ENCODE assay signal across 22 cellular contexts in genomic region chr6:38146658-38147027, GRCh38.
DNase-seq lines count a peak whose midpoint lies in the region; ATAC-seq, FAIRE-seq and TF ChIP-seq lines count a peak whose summit lies in the region.
"Had no signal": no experiment of that assay in that cellular context is flagged by ENCODE, and none has a peak within 500 bp of the region (broad histone marks: within the 10 kb centered on the region; RNA-seq: fewer than 3 reads in every experiment).

No MANE protein-coding gene starts in this region.

- ATAC-seq in natural killer cell (no peak), IMR-90 (ENCODE audit: low read depth) (peak; percentile 12; the same call in 1 of the 2 replicates), K562 (no peak), GM23338 (no peak)
- no peak for ATAC-seq in natural killer cell treated with Interleukin-12 subunit alpha and Interleukin-12 subunit beta and Interleukin-15 and Interleukin-18, amount 100 ng/mL, for 72 hours
- ATAC-seq: HCT116 had no signal

- H3K9me3 Mint-ChIP-seq in natural killer cell: no peaks in the 10 kb centered on the region
- H3K9me3 Mint-ChIP-seq in natural killer cell treated with Interleukin-12 subunit alpha and Interleukin-12 subunit beta and Interleukin-15 and Interleukin-18, amount 100 ng/mL, for 72 hours: no peaks in the 10 kb centered on the region
- no peaks in the 10 kb centered on the region for H3K9me3 Mint-ChIP-seq in GM23338
- H3K9me3 Mint-ChIP-seq: CD4-positive, CD25-positive, alpha-beta regulatory T cell; CD8-positive, alpha-beta memory T cell; H9 had no signal

- no peak for TF ChIP-seq EP300 in K562 (IDR thresholded peaks at IDR 0.05; ENCODE audit: low read length)

- H3K4me3 Mint-ChIP-seq in natural killer cell: no peak overlapping the region
- H3K4me3 Mint-ChIP-seq in natural killer cell treated with Interleukin-12 subunit alpha and Interleukin-12 subunit beta and Interleukin-15 and Interleukin-18, amount 100 ng/mL, for 72 hours: no peak overlapping the region
- H3K4me3 Mint-ChIP-seq in GM23338: no peak overlapping the region
- H3K4me3 Mint-ChIP-seq: B cell; CD4-positive, CD25-positive, alpha-beta regulatory T cell; CD8-positive, alpha-beta memory T cell; H9 had no signal

- H3K9ac ChIP-seq in IMR-90 (ENCODE audit: low read depth, low read length) (no peak overlapping the region), K562 (ENCODE audit: insufficient read depth in 1 of 2, low read depth in 2 of 2, low read length in 2 of 2) (no peak overlapping the region)
- H3K9ac ChIP-seq: BLaER1 had no signal

- no peak overlapping the region for H2BK15ac ChIP-seq in IMR-90 (ENCODE audit: low read depth, low read length)

- no peaks in the 10 kb centered on the region for H3K9me2 ChIP-seq in GM23338 (ENCODE audit: insufficient read depth)

- dilution Hi-C loops in IMR-90 (cut with HindIII; ENCODE audit: low sequenced_read_pairs, unreplicated experiment): no loop called here

- no peak for DNase-seq in natural killer cell
- no peak for DNase-seq in natural killer cell treated with Interleukin-12 subunit alpha and Interleukin-12 subunit beta and Interleukin-15 and Interleukin-18, amount 100 ng/mL, for 72 hours (ENCODE audit: low spot score)
- peak; percentile 21 for DNase-seq in IMR-90
- DNase-seq in K562 (ENCODE audit: extremely low read depth in 1 of 4, low spot score in 3 of 4): no peak
- no peak for DNase-seq in activated CD4-positive, CD25-positive, alpha-beta regulatory T cell (lab: John Stamatoyannopoulos, UW)
- no peak for DNase-seq in GDM1 (lab: John Stamatoyannopoulos, UW)
- no peak for DNase-seq in GM23338 (ENCODE audit: low spot score)
- DNase-seq: CD4-positive, CD25-positive, alpha-beta regulatory T cell; CD8-positive, alpha-beta memory T cell; DMS 273 treated with DMSO at 0.1 percent for 48 hours; DMS79; EL; GF-D8; H9 had no signal

- no peak overlapping the region for H2BK20ac ChIP-seq in IMR-90 (ENCODE audit: low read depth, low read length)

- no peak overlapping the region for H2BK5ac ChIP-seq in IMR-90 (ENCODE audit: low read depth, low read length, poor library complexity, severe bottlenecking)

- in situ Hi-C loops in IMR-90 (cut with MboI; ENCODE audit: low sequenced_read_pairs): no loop called here
- in situ Hi-C loops in K562 (cut with MboI): no loop called here

- H3K4me1 Mint-ChIP-seq in natural killer cell: peaks cover 53 to 67% of the 10 kb centered on the region in 2 donors
- H3K4me1 Mint-ChIP-seq in natural killer cell treated with Interleukin-12 subunit alpha and Interleukin-12 subunit beta and Interleukin-15 and Interleukin-18, amount 100 ng/mL, for 72 hours (ENCODE audit: low read depth in 2 of 2): peaks cover 32 to 40% of the 10 kb centered on the region in 2 donors
- H3K4me1 Mint-ChIP-seq in GM23338: peaks cover 65% of the 10 kb centered on the region
- H3K4me1 Mint-ChIP-seq: B cell had no signal

- no peak overlapping the region for H3K4me2 ChIP-seq in IMR-90 (ENCODE audit: low read depth, low read length)
- H3K4me2 ChIP-seq in K562 (ENCODE audit: insufficient read depth, low read length): no peak overlapping the region
- no peak overlapping the region for H3K4me2 ChIP-seq in GM23338
- H3K4me2 ChIP-seq: BLaER1 had no signal

- H4K8ac ChIP-seq in IMR-90 (ENCODE audit: low read depth in 2 of 2, low read length in 2 of 2): no peak overlapping the region

- TF ChIP-seq RAD21 in IMR-90 (IDR thresholded peaks at IDR 0.05; ENCODE audit: low read length) (no peak), K562 (CRISPR knock-in tag; conservative IDR thresholded peaks at IDR 0.05 in 1 of 2, IDR thresholded peaks at IDR 0.05 in 1 of 2) (no peak)

- H3K9me3 ChIP-seq in IMR-90 (ENCODE audit: control insufficient read depth, insufficient read depth, low read length): no peaks in the 10 kb centered on the region
- H3K9me3 ChIP-seq in K562 (replicated peaks; ENCODE audit: control insufficient read depth, insufficient read depth, low read depth, low read length): no peaks in the 10 kb centered on the region
- H3K9me3 ChIP-seq: BLaER1 had no signal

- no peak for FAIRE-seq in K562 (lab: Jason Lieb, UNC)
- FAIRE-seq: D721Med, GM12891, GM18507, H1 had no signal

- no peak overlapping the region for H2AFZ ChIP-seq in IMR-90 (replicated peaks; ENCODE audit: low read length, poor library complexity)
- H2AFZ ChIP-seq in K562 (ENCODE audit: low read depth, low read length): no peak overlapping the region
- H2AFZ ChIP-seq in GM23338: no peak overlapping the region

- H3K23ac ChIP-seq in IMR-90 (ENCODE audit: low read depth, low read length): no peak overlapping the region

- H3K56ac ChIP-seq in IMR-90 (ENCODE audit: extremely low read depth, insufficient read depth, low read length): no peak overlapping the region

- no peak overlapping the region for H3K4ac ChIP-seq in IMR-90 (ENCODE audit: low read depth, low read length)

- POLR2A ChIA-PET in IMR-90 (lab: Charles Lee; ENCODE audit: unreplicated experiment) (no interaction called here), K562 (lab: Yijun Ruan, JAX) (no interaction called here)

- H3K4me1 ChIP-seq in IMR-90 (ENCODE audit: control insufficient read depth, insufficient read depth, low read length): peaks cover 17% of the 10 kb centered on the region; the same call in 1 of the 2 replicates
- no peaks in the 10 kb centered on the region for H3K4me1 ChIP-seq in K562 (replicated peaks in 1 of 2; ENCODE audit: control insufficient read depth in 2 of 2, insufficient read depth in 2 of 2, low read length in 2 of 2)
- peaks cover 26% of the 10 kb centered on the region for H3K4me1 ChIP-seq in GM23338 (ENCODE audit: insufficient read depth)

- TF ChIP-seq CTCF in natural killer cell (IDR thresholded peaks at IDR 0.05): no peak
- no peak for TF ChIP-seq CTCF in IMR-90 (conservative IDR thresholded peaks at IDR 0.05; ENCODE audit: low read depth, low read length)
- TF ChIP-seq CTCF in K562 (IDR thresholded peaks at IDR 0.05 in 2 of 3, conservative IDR thresholded peaks at IDR 0.05 in 1 of 3; ENCODE audit: insufficient read depth in 2 of 3, low read depth in 1 of 3, low read length in 3 of 3): no peak
- TF ChIP-seq CTCF in GM23338 (conservative IDR thresholded peaks at IDR 0.05; ENCODE audit: low read depth in 2 of 2): no peak

- H2BK120ac ChIP-seq in IMR-90 (ENCODE audit: low read depth, low read length): no peak overlapping the region

- intact Hi-C loops in natural killer cell (cut with micrococcal nuclease): no loop called here
- intact Hi-C loops in IMR-90 (cut with micrococcal nuclease): loop anchor here (10.0 kb wide), 2 partner anchors 112 to 418 kb away; no protein-coding TSS in a partner anchor
- intact Hi-C loops in K562 (cut with micrococcal nuclease): no loop called here

- H4K20me1 ChIP-seq in IMR-90 (ENCODE audit: insufficient read depth, low read length): peaks cover 70% of the 10 kb centered on the region
- peaks cover 40% of the 10 kb centered on the region for H4K20me1 ChIP-seq in K562 (replicated peaks; ENCODE audit: control insufficient read depth, insufficient read depth, low read length)
- H4K20me1 ChIP-seq in GM23338 (replicated peaks; ENCODE audit: insufficient read depth): peaks cover 3% of the 10 kb centered on the region; the same call in 1 of the 2 replicates

- H4K5ac ChIP-seq in IMR-90 (ENCODE audit: low read depth, low read length): no peak overlapping the region

- H2AK5ac ChIP-seq in IMR-90 (ENCODE audit: low read depth, low read length): no peak overlapping the region

- H3K9me1 ChIP-seq in IMR-90 (ENCODE audit: insufficient read depth, low read length): peaks cover 34% of the 10 kb centered on the region
- H3K9me1 ChIP-seq in K562 (ENCODE audit: control insufficient read depth, insufficient read depth, low read length): no peaks in the 10 kb centered on the region

- H4K91ac ChIP-seq in IMR-90 (ENCODE audit: insufficient read depth, low read depth, low read length): no peak overlapping the region

- peak overlapping the region; percentile 3 to 4 for H3K27ac Mint-ChIP-seq in natural killer cell
- H3K27ac Mint-ChIP-seq in natural killer cell treated with Interleukin-12 subunit alpha and Interleukin-12 subunit beta and Interleukin-15 and Interleukin-18, amount 100 ng/mL, for 72 hours: peak overlapping the region in 1 of 2 donors; percentile 40
- no peak overlapping the region for H3K27ac Mint-ChIP-seq in GM23338
- H3K27ac Mint-ChIP-seq: B cell had no signal

- H3K79me2 ChIP-seq in K562 (ENCODE audit: control insufficient read depth, insufficient read depth, low read length) (no peaks in the 10 kb centered on the region), GM23338 (replicated peaks; ENCODE audit: insufficient read depth) (peaks cover 10% of the 10 kb centered on the region; the same call in 1 of the 2 replicates)

- H3K36me3 ChIP-seq in IMR-90 (ENCODE audit: control insufficient read depth, insufficient read depth, low read length) (peaks cover 4% of the 10 kb centered on the region; the same call in 1 of the 2 replicates), K562 (ENCODE audit: control insufficient read depth, insufficient read depth, low read length) (no peaks in the 10 kb centered on the region), GM23338 (ENCODE audit: insufficient read depth) (no peaks in the 10 kb centered on the region)

- CTCF ChIA-PET in IMR-90 (lab: Yijun Ruan, JAX): no interaction called here
- CTCF ChIA-PET in K562 (lab: Yijun Ruan, JAX; ENCODE audit: low intra/inter-chr PET ratio): interaction anchor here (0.6 kb wide), 1 partner anchor 661 kb away, joined by 3 read pairs; no protein-coding TSS in a partner anchor

- H2AK9ac ChIP-seq in IMR-90 (replicated peaks; ENCODE audit: low read depth, low read length, poor library complexity): no peak overlapping the region

- H3K27me3 ChIP-seq in IMR-90 (ENCODE audit: control insufficient read depth, insufficient read depth, low read length): no peaks in the 10 kb centered on the region
- H3K27me3 ChIP-seq in K562 (ENCODE audit: control insufficient read depth in 2 of 2, insufficient read depth in 2 of 2, low read length in 2 of 2): no peaks in the 10 kb centered on the region
- no peaks in the 10 kb centered on the region for H3K27me3 ChIP-seq in GM23338 (ENCODE audit: insufficient read depth)
- H3K27me3 ChIP-seq: BLaER1 had no signal

- H3K18ac ChIP-seq in IMR-90 (ENCODE audit: low read depth, low read length): no peak overlapping the region

- H3K27me3 Mint-ChIP-seq in natural killer cell (ENCODE audit: low read depth in 2 of 2) (no peaks in the 10 kb centered on the region), GM23338 (ENCODE audit: insufficient read depth, low read depth, poor library complexity) (peaks cover 8% of the 10 kb centered on the region)
- H3K27me3 Mint-ChIP-seq in natural killer cell treated with Interleukin-12 subunit alpha and Interleukin-12 subunit beta and Interleukin-15 and Interleukin-18, amount 100 ng/mL, for 72 hours: no peaks in the 10 kb centered on the region
- H3K27me3 Mint-ChIP-seq: B cell; CD4-positive, CD25-positive, alpha-beta regulatory T cell; CD8-positive, alpha-beta memory T cell had no signal

- TF ChIP-seq POLR2A in IMR-90 (IDR thresholded peaks at IDR 0.05; ENCODE audit: low read depth, low read length) (no peak), K562 (conservative IDR thresholded peaks at IDR 0.05) (no peak)

- H3K79me1 ChIP-seq in IMR-90 (ENCODE audit: low read depth in 1 of 2, low read length in 2 of 2): peaks cover 56 to 87% of the 10 kb centered on the region in 2 experiments

- H3K4me3 ChIP-seq in IMR-90 (ENCODE audit: insufficient read depth, low read depth, low read length) (no peak overlapping the region), K562 (no peak overlapping the region), GM23338 (no peak overlapping the region)
- H3K4me3 ChIP-seq: BLaER1 had no signal

- WGBS in IMR-90 (ENCODE audit: extremely low coverage in 2 of 2, insufficient read length in 1 of 2), 2 experiments: no CpG with 5 or more reads among the region's 1 CpG
- WGBS in K562 (ENCODE audit: insufficient coverage, low coverage, missing lambda C conversion rate): 17% methylated on average over 1 of the region's 1 CpG

- peak overlapping the region; percentile 30; the same call in 1 of the 2 replicates for H3K14ac ChIP-seq in IMR-90 (replicated peaks; ENCODE audit: low read depth, low read length)

- no peak overlapping the region for H3K27ac ChIP-seq in IMR-90 (ENCODE audit: insufficient read depth, low read length)
- H3K27ac ChIP-seq in K562 (ENCODE audit: extremely low read depth, low read depth, low read length): no peak overlapping the region
- H3K27ac ChIP-seq in GM23338 (ENCODE audit: low read depth): no peak overlapping the region
- H3K27ac ChIP-seq: BLaER1, C4-2B had no signal

- BruUV-seq in IMR-90 (replicated peaks; lab: Mats Ljungman, UMichigan) (no TSS peak), K562 (replicated peaks; lab: Mats Ljungman, UMichigan) (no TSS peak)

- H3F3A ChIP-seq in GM23338 (replicated peaks; ENCODE audit: low read depth): no peaks in the 10 kb centered on the region

- H3K36me3 Mint-ChIP-seq in natural killer cell (no peaks in the 10 kb centered on the region), GM23338 (ENCODE audit: low read depth) (no peaks in the 10 kb centered on the region)
- no peaks in the 10 kb centered on the region for H3K36me3 Mint-ChIP-seq in natural killer cell treated with Interleukin-12 subunit alpha and Interleukin-12 subunit beta and Interleukin-15 and Interleukin-18, amount 100 ng/mL, for 72 hours
